In the genomic region with DNA sequence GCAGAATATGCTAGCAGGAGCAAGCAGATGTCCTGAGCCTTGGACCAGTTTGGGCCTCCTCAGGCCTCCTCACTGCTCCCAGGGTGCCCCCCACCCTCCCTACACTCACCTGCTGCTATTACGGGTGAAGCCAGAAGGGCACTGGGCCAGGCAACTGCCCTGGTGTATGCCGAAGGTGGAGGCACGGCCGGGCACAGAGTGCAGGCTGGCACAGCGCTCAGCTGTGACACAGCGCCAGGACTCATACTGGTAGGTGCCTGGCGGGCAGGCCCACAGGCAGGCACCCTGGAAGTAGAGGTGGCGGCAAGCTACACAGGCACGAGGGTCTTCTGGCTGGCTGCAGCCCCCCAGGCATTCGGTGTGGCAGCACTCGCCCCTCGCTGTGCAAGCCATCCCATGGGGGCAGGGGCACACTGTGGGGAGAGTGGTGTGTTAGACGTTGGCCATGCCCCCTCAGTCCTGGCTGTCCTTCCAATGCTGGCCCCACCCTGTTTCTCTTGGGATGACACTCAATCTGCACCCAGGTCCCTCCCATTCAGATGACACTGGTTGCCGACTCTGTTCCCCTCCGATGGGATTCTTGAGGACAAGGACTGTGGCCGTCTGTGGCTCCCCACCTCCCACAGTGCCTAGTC, we compare ENCODE assay signal across 21 cellular contexts. TPM values are rescaled to one million over a fixed set of nuclear protein-coding genes. Genes with fewer than 3 reads are reported as not detected.
DNase-seq lines count a peak whose midpoint lies in the region; ATAC-seq, FAIRE-seq and TF ChIP-seq lines count a peak whose summit lies in the region.
"Had no signal": no experiment of that assay in that cellular context is flagged by ENCODE, and none has a peak within 500 bp of the region (broad histone marks: within the 10 kb centered on the region; RNA-seq: fewer than 3 reads in every experiment).

No MANE protein-coding gene starts in this region.

- ATAC-seq in A549 (peak in 1 of 2 experiments; percentile 6; a peak in 1 of 6 replicates), mucosa of descending colon (peak; percentile 45), HG03520 (IDR thresholded peaks at IDR 0.05; ENCODE audit: unreplicated experiment) (no peak), GM18498 (IDR thresholded peaks at IDR 0.05; ENCODE audit: unreplicated experiment) (no peak)
- ATAC-seq: activated CD4-positive, CD25-positive, alpha-beta regulatory T cell treated with anti-CD3 and anti-CD28 coated beads, Interleukin-2, amount 50 U/mL, for 24 hours; activated T-helper 17 cell treated with anti-CD3 and anti-CD28 coated beads, Interleukin-2, amount 50 U/mL, for 72 hours; esophagus mucosa; GM12878; naive thymus-derived CD4-positive, alpha-beta T cell had no signal

- peaks cover 9% of the 10 kb centered on the region; the same call in 2 of the 3 replicates for H3K4me1 ChIP-seq in A549
- H3K4me1 ChIP-seq in mucosa of descending colon (ENCODE audit: low read depth) = no peaks in the 10 kb centered on the region
- peaks cover 0 to 22% (median 0%) of the 10 kb centered on the region in 3 donors for H3K4me1 ChIP-seq in esophagus squamous epithelium
- H3K4me1 ChIP-seq: SJSA1 had no signal

- CTCF ChIA-PET in A549 (lab: Yijun Ruan, JAX) = interaction anchor here (1.0 to 20.9 kb wide), 11 partner anchors 9 to 175 kb away, joined by 3 to 480 read pairs (median 27); a partner anchor contains a TSS

- TF ChIP-seq CTCF in A549 (IDR thresholded peaks at IDR 0.05) = no peak
- no peak for TF ChIP-seq CTCF in VCaP (conservative IDR thresholded peaks at IDR 0.05)
- TF ChIP-seq CTCF in mucosa of descending colon (IDR thresholded peaks at IDR 0.05) = no peak
- TF ChIP-seq CTCF in esophagus squamous epithelium (IDR thresholded peaks at IDR 0.05) = no peak

- H3K4me3 ChIP-seq in A549 (no peak overlapping the region), mucosa of descending colon (no peak overlapping the region), esophagus squamous epithelium (no peak overlapping the region)
- H3K4me3 ChIP-seq: cardiac muscle cell, GM12878, SJSA1 had no signal

- WGBS in A549 (ENCODE audit: missing lambda C conversion rate) = 81% methylated on average over 12 of the region's 16 CpGs
- 62 to 71% methylated on average over 3 to 7 of the region's 16 CpGs for WGBS in esophagus squamous epithelium, 2 donors

- no peaks in the 10 kb centered on the region for H3K9me3 ChIP-seq in A549
- no peaks in the 10 kb centered on the region for H3K9me3 ChIP-seq in mucosa of descending colon
- H3K9me3 ChIP-seq in esophagus squamous epithelium = no peaks in the 10 kb centered on the region
- H3K9me3 ChIP-seq: SJSA1 had no signal

- TF ChIP-seq POLR2A in A549 (IDR thresholded peaks at IDR 0.05; ENCODE audit: low read length) = no peak
- no peak for TF ChIP-seq POLR2A in esophagus squamous epithelium (IDR thresholded peaks at IDR 0.05)

- no peak for TF ChIP-seq RAD21 in A549 (conservative IDR thresholded peaks at IDR 0.05 in 1 of 2, IDR thresholded peaks at IDR 0.05 in 1 of 2)

- TF ChIP-seq EP300 in A549 (IDR thresholded peaks at IDR 0.05) = no peak

- FAIRE-seq in A549 (lab: Jason Lieb, UNC) = no peak
- FAIRE-seq: GM12878 had no signal

- H3K27me3 ChIP-seq in esophagus squamous epithelium = peaks cover 0 to 77% (median 5%) of the 10 kb centered on the region in 4 donors

- H3K36me3 ChIP-seq in mucosa of descending colon (ENCODE audit: low read depth) (no peaks in the 10 kb centered on the region), esophagus squamous epithelium (no peaks in the 10 kb centered on the region)
- H3K36me3 ChIP-seq: cardiac muscle cell, SJSA1 had no signal

- DNase-seq in A549 (ENCODE audit: low read depth in 1 of 2, low spot score in 1 of 2) = no peak
- peak; percentile 43 for DNase-seq in NCI-H1092 (lab: John Stamatoyannopoulos, UW)
- DNase-seq in mucosa of descending colon = no peak
- no peak for DNase-seq in esophagus squamous epithelium (lab: John Stamatoyannopoulos, UW)
- no peak for DNase-seq in stimulated activated naive CD4-positive, alpha-beta T cell treated with Interleukin-2 at 50 U/mL for 16 hours (lab: John Stamatoyannopoulos, UW)
- DNase-seq: CD8-positive, alpha-beta memory T cell; GDM1; immature natural killer cell; mammary epithelial cell; naive thymus-derived CD4-positive, alpha-beta T cell had no signal

- no peak overlapping the region for H3K27ac ChIP-seq in A549
- peak overlapping the region; percentile 36 for H3K27ac ChIP-seq in VCaP
- no peak overlapping the region for H3K27ac ChIP-seq in esophagus squamous epithelium
- H3K27ac ChIP-seq: cardiac muscle cell, SJSA1 had no signal

- POLR2A ChIA-PET in A549 (lab: Yijun Ruan, JAX) = no interaction called here

- 0 out of 3 replicates have a peak overlapping the region, but pooled peaks have one; percentile 17 for H3K4me2 ChIP-seq in A549

- intact Hi-C loops in mucosa of descending colon (cut with DNase I, micrococcal nuclease) = no loop called here
- intact Hi-C loops in esophagus squamous epithelium (cut with DNase I) = no loop called here

TF ChIP-seq in A549, 52 proteins besides CTCF, POLR2A, EP300 and RAD21:
- no peak for TF ChIP-seq HOXB5 (CRISPR knock-in tag; IDR thresholded peaks at IDR 0.05)
- TF ChIP-seq ZC3H11A (IDR thresholded peaks at IDR 0.05) = no peak
- no peak for TF ChIP-seq FOSB (CRISPR knock-in tag; IDR thresholded peaks at IDR 0.05)
- TF ChIP-seq, protein P1, sequence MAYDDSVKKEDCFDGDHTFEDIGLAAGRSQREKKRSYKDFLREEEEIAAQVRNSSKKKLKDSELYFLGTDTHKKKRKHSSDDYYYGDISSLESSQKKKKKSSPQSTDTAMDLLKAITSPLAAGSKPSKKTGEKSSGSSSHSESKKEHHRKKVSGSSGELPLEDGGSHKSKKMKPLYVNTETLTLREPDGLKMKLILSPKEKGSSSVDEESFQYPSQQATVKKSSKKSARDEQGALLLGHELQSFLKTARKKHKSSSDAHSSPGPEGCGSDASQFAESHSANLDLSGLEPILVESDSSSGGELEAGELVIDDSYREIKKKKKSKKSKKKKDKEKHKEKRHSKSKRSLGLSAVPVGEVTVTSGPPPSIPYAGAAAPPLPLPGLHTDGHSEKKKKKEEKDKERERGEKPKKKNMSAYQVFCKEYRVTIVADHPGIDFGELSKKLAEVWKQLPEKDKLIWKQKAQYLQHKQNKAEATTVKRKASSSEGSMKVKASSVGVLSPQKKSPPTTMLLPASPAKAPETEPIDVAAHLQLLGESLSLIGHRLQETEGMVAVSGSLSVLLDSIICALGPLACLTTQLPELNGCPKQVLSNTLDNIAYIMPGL (CRISPR knock-in tag; IDR thresholded peaks at IDR 0.05; ENCODE audit: borderline replicate concordance) = no peak
- TF ChIP-seq GATA3 (IDR thresholded peaks at IDR 0.05; ENCODE audit: borderline replicate concordance) = no peak
- no peak for TF ChIP-seq ESRRA (IDR thresholded peaks at IDR 0.05; ENCODE audit: borderline replicate concordance, low read length)
- no peak for TF ChIP-seq EHMT2 (IDR thresholded peaks at IDR 0.05; ENCODE audit: low read depth)
- no peak for TF ChIP-seq SREBF2 (IDR thresholded peaks at IDR 0.05)

RNA-seq across cellular contexts. Expression of a gene that starts 7.0 kb away (rescaled TPM):
- not detected in 2 replicates for polyA plus RNA-seq in A549 (2011; rRNA removed)
- not detected in 2 replicates for polyA plus RNA-seq in A549 (2012; cell fraction: cytosol; rRNA removed)
- polyA plus RNA-seq in A549 (2012; cell fraction: nucleus; rRNA removed) = 0.01 TPM in 1 of 2 replicates, not detected in the other
- not detected in 3 replicates for polyA plus RNA-seq in A549 (2017; fragmentation: RNase III; extraction: RNeasy Plus Mini Kit Qiagen cat#74134 plus additional on column Dnase treatment)
- not detected in 2 replicates for polyA minus RNA-seq in A549 (2011; rRNA and poly(A)+ RNA removed)
- total RNA-seq in mucosa of descending colon = under 1 TPM in 2 of 3 donors, not detected in 1; 0.06 to 0.09 TPM
- total RNA-seq in esophagus squamous epithelium = not detected
- total RNA-seq: esophagus mucosa, glomerular endothelial cell, GM12878, mammary epithelial cell, pulmonary artery endothelial cell, SJSA1 had no signal
- polyA plus RNA-seq: CD8-positive, alpha-beta memory T cell; immature natural killer cell; mammary epithelial cell; naive thymus-derived CD4-positive, alpha-beta T cell had no signal

RNA-seq across cellular contexts. Expression of a gene that starts 8.8 kb away (rescaled TPM):
- polyA plus RNA-seq in A549 (2011; rRNA removed) (0.05 and 0.07 TPM in 2 replicates), A549 (2017; fragmentation: RNase III; extraction: RNeasy Plus Mini Kit Qiagen cat#74134 plus additional on column Dnase treatment) (0.08 to 0.18 TPM (median 0.10 TPM) in 3 replicates)
- polyA plus RNA-seq in A549 (2012; cell fraction: cytosol; rRNA removed) = 0.13 and 0.16 TPM in 2 replicates
- 0.47 and 0.67 TPM in 2 replicates for polyA plus RNA-seq in A549 (2012; cell fraction: nucleus; rRNA removed)
- 0.34 TPM in 1 of 2 replicates, not detected in the other for polyA minus RNA-seq in A549 (2011; rRNA and poly(A)+ RNA removed)
- total RNA-seq in mucosa of descending colon (1 to 10 TPM in 1 of 3 donors, under 1 TPM in 2; 0.67 to 1.3 (median 0.79) TPM), esophagus squamous epithelium (under 1 TPM in 2 of 4 donors, not detected in 2; 0.09 to 0.57 TPM)
- total RNA-seq: mammary epithelial cell, SJSA1 had no signal
- polyA plus RNA-seq: CD8-positive, alpha-beta memory T cell; mammary epithelial cell had no signal

RNA-seq across cellular contexts. Expression of a gene that starts 35.2 kb away (rescaled TPM):
- polyA plus RNA-seq in A549 (2011; rRNA removed) = 1.4 and 1.8 TPM in 2 replicates
- polyA plus RNA-seq in A549 (2012; cell fraction: cytosol; rRNA removed) = 1.9 and 2.8 TPM in 2 replicates
- 4.2 and 5.1 TPM in 2 replicates for polyA plus RNA-seq in A549 (2012; cell fraction: nucleus; rRNA removed)
- polyA plus RNA-seq in A549 (2017; fragmentation: RNase III; extraction: RNeasy Plus Mini Kit Qiagen cat#74134 plus additional on column Dnase treatment) = 1.6 to 1.8 TPM (median 1.8 TPM) in 3 replicates
- 0.92 and 1.2 TPM in 2 replicates for polyA minus RNA-seq in A549 (2011; rRNA and poly(A)+ RNA removed)
- total RNA-seq in mucosa of descending colon = 1 to 10 TPM; 2.9 to 3.3 (median 3.1) TPM
- total RNA-seq in esophagus squamous epithelium = 1 to 10 TPM in 2 of 4 donors, under 1 TPM in 1, not detected in 1; 0.32 to 2.0 (median 1.7) TPM
- total RNA-seq: SJSA1 had no signal

RNA-seq across cellular contexts. Expression of a gene that starts 41.6 kb away (rescaled TPM):
- polyA plus RNA-seq in A549 (2011; rRNA removed) = 1.7 and 2.9 TPM in 2 replicates
- 4.2 and 5.4 TPM in 2 replicates for polyA plus RNA-seq in A549 (2012; cell fraction: cytosol; rRNA removed)
- 27.8 and 33.5 TPM in 2 replicates for polyA plus RNA-seq in A549 (2012; cell fraction: nucleus; rRNA removed)
- 5.0 to 7.5 TPM (median 6.3 TPM) in 3 replicates for polyA plus RNA-seq in A549 (2017; fragmentation: RNase III; extraction: RNeasy Plus Mini Kit Qiagen cat#74134 plus additional on column Dnase treatment)
- 0.79 and 1.4 TPM in 2 replicates for polyA minus RNA-seq in A549 (2011; rRNA and poly(A)+ RNA removed)
- total RNA-seq in mucosa of descending colon = 1 to 10 TPM; 2.3 to 7.2 (median 4.6) TPM
- total RNA-seq in esophagus squamous epithelium = 1 to 10 TPM; 1.1 to 4.6 (median 2.7) TPM
- total RNA-seq: activated T-helper 17 cell treated with anti-CD3 and anti-CD28 coated beads, Interleukin-2, amount 50 U/mL, for 72 hours; CD8-positive, alpha-beta memory T cell; GM12878 had no signal
- polyA plus RNA-seq: CD8-positive, alpha-beta memory T cell; GM12878 had no signal
